20 cellular contexts compared by ENCODE assay signal in genomic region chr6:885051-885590, GRCh38.
DNase-seq lines count a peak whose midpoint lies in the region; ATAC-seq and TF ChIP-seq lines count a peak whose summit lies in the region.
"Had no signal": no experiment of that assay in that cellular context is flagged by ENCODE, and none has a peak within 500 bp of the region (broad histone marks: within the 10 kb centered on the region; RNA-seq: fewer than 3 reads in every experiment).

No MANE protein-coding gene starts in this region.

- no peaks in the 10 kb centered on the region for H3K36me3 Mint-ChIP-seq in CD14-positive monocyte
- no peaks in the 10 kb centered on the region for H3K36me3 Mint-ChIP-seq in stimulated activated effector memory CD8-positive, alpha-beta T cell treated with anti-CD3 and anti-CD28 coated beads, Interleukin-12 subunit alpha, Interleukin-12 subunit beta, amount 100 ng/mL, for 72 hours
- H3K36me3 Mint-ChIP-seq: CD8-positive, alpha-beta memory T cell had no signal

- peaks cover 0 to 3% (median 2%) of the 10 kb centered on the region in 7 donors for H3K9me3 Mint-ChIP-seq in CD14-positive monocyte
- H3K9me3 Mint-ChIP-seq in stimulated activated effector memory CD8-positive, alpha-beta T cell treated with anti-CD3 and anti-CD28 coated beads, Interleukin-12 subunit alpha, Interleukin-12 subunit beta, amount 100 ng/mL, for 72 hours, result no peaks in the 10 kb centered on the region
- H3K9me3 Mint-ChIP-seq: CD8-positive, alpha-beta memory T cell had no signal

- peak overlapping the region in 1 of 2 donors; percentile 51 for H3K4me3 Mint-ChIP-seq in CD14-positive monocyte
- no peak overlapping the region for H3K4me3 Mint-ChIP-seq in stimulated activated effector memory CD8-positive, alpha-beta T cell treated with anti-CD3 and anti-CD28 coated beads, Interleukin-12 subunit alpha, Interleukin-12 subunit beta, amount 100 ng/mL, for 72 hours
- H3K4me3 Mint-ChIP-seq: CD8-positive, alpha-beta memory T cell had no signal

- no peaks in the 10 kb centered on the region for H3K36me3 ChIP-seq in mucosa of stomach (ENCODE audit: control insufficient read depth, insufficient read depth, low read length)
- H3K36me3 ChIP-seq: BE2C had no signal

- H3K27ac Mint-ChIP-seq in CD14-positive monocyte, result peak overlapping the region in 4 of 7 donors; percentile 33 to 76 (median 42)
- no peak overlapping the region for H3K27ac Mint-ChIP-seq in stimulated activated effector memory CD8-positive, alpha-beta T cell treated with anti-CD3 and anti-CD28 coated beads, Interleukin-12 subunit alpha, Interleukin-12 subunit beta, amount 100 ng/mL, for 72 hours

- no peaks in the 10 kb centered on the region for H3K27me3 ChIP-seq in mucosa of stomach (ENCODE audit: control insufficient read depth, insufficient read depth, low read length)

- H3K9ac ChIP-seq in mucosa of stomach (ENCODE audit: low read length), result no peak overlapping the region

- H3K4me1 Mint-ChIP-seq in CD14-positive monocyte, result peaks cover 32% of the 10 kb centered on the region
- no peaks in the 10 kb centered on the region for H3K4me1 Mint-ChIP-seq in stimulated activated effector memory CD8-positive, alpha-beta T cell treated with anti-CD3 and anti-CD28 coated beads, Interleukin-12 subunit alpha, Interleukin-12 subunit beta, amount 100 ng/mL, for 72 hours

- H3K4me3 ChIP-seq in epithelial cell of esophagus (ENCODE audit: low read length) (no peak overlapping the region), mucosa of stomach (ENCODE audit: low read length) (peak overlapping the region; percentile 5), foreskin fibroblast (ENCODE audit: low read depth in 1 of 2, low read length in 2 of 2) (no peak overlapping the region)
- H3K4me3 ChIP-seq: SK-N-MC had no signal

- TF ChIP-seq CTCF in CD14-positive monocyte (IDR thresholded peaks at IDR 0.05) (no peak), epithelial cell of esophagus (IDR thresholded peaks at IDR 0.05; ENCODE audit: insufficient read depth, low read depth, low read length, missing control alignments) (no peak), foreskin fibroblast (IDR thresholded peaks at IDR 0.05; ENCODE audit: low read depth, low read length) (no peak)

- ATAC-seq in stimulated activated effector memory CD8-positive, alpha-beta T cell treated with anti-CD3 and anti-CD28 coated beads, Interleukin-12 subunit alpha, Interleukin-12 subunit beta, amount 100 ng/mL, for 72 hours, result no peak
- ATAC-seq in HG03571 (IDR thresholded peaks at IDR 0.05; ENCODE audit: unreplicated experiment) (no peak), left ventricle myocardium superior (no peak)

- no peaks in the 10 kb centered on the region for H3K9me3 ChIP-seq in mucosa of stomach (ENCODE audit: control insufficient read depth, low read length)
- H3K9me3 ChIP-seq: BE2C had no signal

- peaks cover 12 to 21% (median 18%) of the 10 kb centered on the region in 3 donors for H3K27me3 Mint-ChIP-seq in CD14-positive monocyte (ENCODE audit: low read depth in 3 of 3)

- intact Hi-C loops in CD14-positive monocyte (cut with micrococcal nuclease) (no loop called here), left ventricle myocardium superior (cut with micrococcal nuclease) (no loop called here)

- DNase-seq in CD14-positive monocyte (ENCODE audit: low spot score), result no peak
- DNase-seq in LoVo (ENCODE audit: low spot score), result peak; percentile 74
- peak; percentile 37 for DNase-seq in epithelial cell of esophagus (ENCODE audit: low read depth)
- no peak for DNase-seq in stimulated activated effector memory CD8-positive, alpha-beta T cell treated with anti-CD3 and anti-CD28 coated beads, Interleukin-12 subunit alpha, Interleukin-12 subunit beta, amount 100 ng/mL, for 72 hours (ENCODE audit: low spot score in 2 of 2)
- no peak for DNase-seq in left ventricle myocardium superior
- no peak for DNase-seq in foreskin fibroblast
- DNase-seq: BE2C; CD8-positive, alpha-beta memory T cell; DMS79 treated with DMSO at 0.1 percent for 48 hours; HCEC 1CT; KG1; NCI-H1105; NCI-H1694 treated with DMSO at 0.1 percent for 48 hours; NCI-H2107; NCI-H226; NCI-H524 treated with DMSO at 0.1 percent for 48 hours; Right ventricle myocardium superior had no signal

- H3K4me1 ChIP-seq in mucosa of stomach (ENCODE audit: control insufficient read depth, insufficient read depth, low read length), result peaks cover 33% of the 10 kb centered on the region
- H3K4me1 ChIP-seq: BE2C had no signal

Comparison
In these comparisons a context has a peak if more than half of its experiments do, and no peak if none do; other contexts are left out.
1. DNase-seq: peak in LoVo (single experiment) and epithelial cell of esophagus (single experiment); none in CD14-positive monocyte (single experiment), stimulated activated effector memory CD8-positive, alpha-beta T cell treated with anti-CD3 and anti-CD28 coated beads, Interleukin-12 subunit alpha, Interleukin-12 subunit beta, amount 100 ng/mL, for 72 hours (0 of 2), left ventricle myocardium superior (single experiment) and foreskin fibroblast (0 of 2).